Comparison of ENCODE assay signal across 1 cellular context in the genomic region with DNA sequence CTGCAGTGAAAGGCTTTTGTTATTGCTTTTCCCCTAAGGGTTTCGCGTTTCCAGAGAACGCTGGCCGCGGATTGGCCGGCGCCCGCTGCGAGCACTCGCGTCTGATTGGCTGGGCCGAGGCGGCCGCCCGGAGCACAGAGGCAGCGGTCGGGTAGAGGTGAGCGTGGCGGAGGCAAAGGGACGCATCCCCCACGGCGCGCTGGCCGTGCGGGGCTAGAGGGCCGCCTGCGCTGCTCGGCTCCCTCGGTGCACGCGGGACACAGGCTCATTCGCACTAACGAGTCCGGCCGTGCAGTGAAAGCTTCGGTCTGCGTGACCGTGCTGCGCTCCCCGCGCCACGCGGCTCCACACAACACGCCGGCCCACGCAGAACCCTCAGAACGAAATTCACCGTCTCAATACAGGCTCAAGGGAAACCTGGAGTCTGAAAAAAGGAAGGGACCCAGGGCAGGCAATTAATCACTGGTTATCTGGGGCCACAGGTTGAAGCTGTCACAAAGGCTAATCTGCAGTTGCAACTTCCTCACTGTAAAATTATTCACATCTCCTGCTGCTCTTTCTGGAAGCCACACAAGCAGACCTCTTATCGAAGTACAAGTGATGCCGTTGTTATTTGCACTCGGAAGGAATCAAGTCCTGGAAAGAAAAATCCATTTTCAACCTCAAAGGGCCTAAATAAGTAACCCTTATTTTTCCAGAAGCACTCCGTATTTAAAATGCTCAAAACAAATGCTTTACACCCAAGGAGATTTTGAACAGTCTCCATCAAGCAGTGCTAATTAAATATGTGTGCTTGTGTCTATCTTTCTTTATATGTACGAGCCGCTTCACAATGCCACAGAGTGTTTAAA.
A peak's percentile ranks its signal among the peaks of the same experiment; 100 is the strongest.
TF ChIP-seq lines count a peak whose summit lies in the region.

No MANE protein-coding gene starts in this region.

TF ChIP-seq in HepG2, 621 proteins besides CTCF, POLR2A, EP300 and RAD21 (continued from another document and continues in another):
- TF ChIP-seq, protein P1, sequence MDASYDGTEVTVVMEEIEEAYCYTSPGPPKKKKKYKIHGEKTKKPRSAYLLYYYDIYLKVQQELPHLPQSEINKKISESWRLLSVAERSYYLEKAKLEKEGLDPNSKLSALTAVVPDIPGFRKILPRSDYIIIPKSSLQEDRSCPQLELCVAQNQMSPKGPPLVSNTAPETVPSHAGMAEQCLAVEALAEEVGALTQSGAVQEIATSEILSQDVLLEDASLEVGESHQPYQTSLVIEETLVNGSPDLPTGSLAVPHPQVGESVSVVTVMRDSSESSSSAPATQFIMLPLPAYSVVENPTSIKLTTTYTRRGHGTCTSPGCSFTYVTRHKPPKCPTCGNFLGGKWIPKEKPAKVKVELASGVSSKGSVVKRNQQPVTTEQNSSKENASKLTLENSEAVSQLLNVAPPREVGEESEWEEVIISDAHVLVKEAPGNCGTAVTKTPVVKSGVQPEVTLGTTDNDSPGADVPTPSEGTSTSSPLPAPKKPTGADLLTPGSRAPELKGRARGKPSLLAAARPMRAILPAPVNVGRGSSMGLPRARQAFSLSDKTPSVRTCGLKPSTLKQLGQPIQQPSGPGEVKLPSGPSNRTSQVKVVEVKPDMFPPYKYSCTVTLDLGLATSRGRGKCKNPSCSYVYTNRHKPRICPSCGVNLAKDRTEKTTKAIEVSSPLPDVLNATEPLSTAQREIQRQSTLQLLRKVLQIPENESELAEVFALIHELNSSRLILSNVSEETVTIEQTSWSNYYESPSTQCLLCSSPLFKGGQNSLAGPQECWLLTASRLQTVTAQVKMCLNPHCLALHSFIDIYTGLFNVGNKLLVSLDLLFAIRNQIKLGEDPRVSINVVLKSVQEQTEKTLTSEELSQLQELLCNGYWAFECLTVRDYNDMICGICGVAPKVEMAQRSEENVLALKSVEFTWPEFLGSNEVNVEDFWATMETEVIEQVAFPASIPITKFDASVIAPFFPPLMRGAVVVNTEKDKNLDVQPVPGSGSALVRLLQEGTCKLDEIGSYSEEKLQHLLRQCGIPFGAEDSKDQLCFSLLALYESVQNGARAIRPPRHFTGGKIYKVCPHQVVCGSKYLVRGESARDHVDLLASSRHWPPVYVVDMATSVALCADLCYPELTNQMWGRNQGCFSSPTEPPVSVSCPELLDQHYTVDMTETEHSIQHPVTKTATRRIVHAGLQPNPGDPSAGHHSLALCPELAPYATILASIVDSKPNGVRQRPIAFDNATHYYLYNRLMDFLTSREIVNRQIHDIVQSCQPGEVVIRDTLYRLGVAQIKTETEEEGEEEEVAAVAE (CRISPR knock-in tag; IDR thresholded peaks at IDR 0.05; ENCODE audit: borderline replicate concordance) = no peak
- TF ChIP-seq, protein P2, sequence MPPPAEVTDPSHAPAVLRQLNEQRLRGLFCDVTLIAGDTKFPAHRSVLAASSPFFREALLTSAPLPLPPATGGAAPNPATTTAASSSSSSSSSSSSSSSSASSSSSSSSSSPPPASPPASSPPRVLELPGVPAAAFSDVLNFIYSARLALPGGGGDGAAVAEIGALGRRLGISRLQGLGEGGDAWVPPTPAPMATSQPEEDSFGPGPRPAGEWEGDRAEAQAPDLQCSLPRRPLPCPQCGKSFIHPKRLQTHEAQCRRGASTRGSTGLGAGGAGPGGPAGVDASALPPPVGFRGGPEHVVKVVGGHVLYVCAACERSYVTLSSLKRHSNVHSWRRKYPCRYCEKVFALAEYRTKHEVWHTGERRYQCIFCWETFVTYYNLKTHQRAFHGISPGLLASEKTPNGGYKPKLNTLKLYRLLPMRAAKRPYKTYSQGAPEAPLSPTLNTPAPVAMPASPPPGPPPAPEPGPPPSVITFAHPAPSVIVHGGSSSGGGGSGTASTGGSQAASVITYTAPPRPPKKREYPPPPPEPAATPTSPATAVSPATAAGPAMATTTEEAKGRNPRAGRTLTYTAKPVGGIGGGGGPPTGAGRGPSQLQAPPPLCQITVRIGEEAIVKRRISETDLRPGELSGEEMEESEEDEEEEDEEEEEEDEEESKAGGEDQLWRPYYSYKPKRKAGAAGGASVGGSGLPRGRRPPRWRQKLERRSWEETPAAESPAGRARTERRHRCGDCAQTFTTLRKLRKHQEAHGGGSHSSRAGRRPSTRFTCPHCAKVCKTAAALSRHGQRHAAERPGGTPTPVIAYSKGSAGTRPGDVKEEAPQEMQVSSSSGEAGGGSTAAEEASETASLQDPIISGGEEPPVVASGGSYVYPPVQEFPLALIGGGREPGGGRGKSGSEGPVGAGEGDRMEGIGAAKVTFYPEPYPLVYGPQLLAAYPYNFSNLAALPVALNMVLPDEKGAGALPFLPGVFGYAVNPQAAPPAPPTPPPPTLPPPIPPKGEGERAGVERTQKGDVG (CRISPR knock-in tag; IDR thresholded peaks at IDR 0.05; ENCODE audit: borderline replicate concordance) = no peak
- no peak; the same call in 1 of the 2 replicates for TF ChIP-seq STAG1 (CRISPR knock-in tag; IDR thresholded peaks at IDR 0.05)
- TF ChIP-seq CCAR2 (optimal IDR thresholded peaks at IDR 0.05; ENCODE audit: low read depth, low read length) = no peak
- TF ChIP-seq, protein P3, sequence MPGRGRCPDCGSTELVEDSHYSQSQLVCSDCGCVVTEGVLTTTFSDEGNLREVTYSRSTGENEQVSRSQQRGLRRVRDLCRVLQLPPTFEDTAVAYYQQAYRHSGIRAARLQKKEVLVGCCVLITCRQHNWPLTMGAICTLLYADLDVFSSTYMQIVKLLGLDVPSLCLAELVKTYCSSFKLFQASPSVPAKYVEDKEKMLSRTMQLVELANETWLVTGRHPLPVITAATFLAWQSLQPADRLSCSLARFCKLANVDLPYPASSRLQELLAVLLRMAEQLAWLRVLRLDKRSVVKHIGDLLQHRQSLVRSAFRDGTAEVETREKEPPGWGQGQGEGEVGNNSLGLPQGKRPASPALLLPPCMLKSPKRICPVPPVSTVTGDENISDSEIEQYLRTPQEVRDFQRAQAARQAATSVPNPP (CRISPR knock-in tag; IDR thresholded peaks at IDR 0.05) = no peak
- TF ChIP-seq, protein P4, sequence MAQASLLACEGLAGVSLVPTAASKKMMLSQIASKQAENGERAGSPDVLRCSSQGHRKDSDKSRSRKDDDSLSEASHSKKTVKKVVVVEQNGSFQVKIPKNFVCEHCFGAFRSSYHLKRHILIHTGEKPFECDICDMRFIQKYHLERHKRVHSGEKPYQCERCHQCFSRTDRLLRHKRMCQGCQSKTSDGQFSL (CRISPR knock-in tag; IDR thresholded peaks at IDR 0.05) = no peak
- TF ChIP-seq, protein P5, sequence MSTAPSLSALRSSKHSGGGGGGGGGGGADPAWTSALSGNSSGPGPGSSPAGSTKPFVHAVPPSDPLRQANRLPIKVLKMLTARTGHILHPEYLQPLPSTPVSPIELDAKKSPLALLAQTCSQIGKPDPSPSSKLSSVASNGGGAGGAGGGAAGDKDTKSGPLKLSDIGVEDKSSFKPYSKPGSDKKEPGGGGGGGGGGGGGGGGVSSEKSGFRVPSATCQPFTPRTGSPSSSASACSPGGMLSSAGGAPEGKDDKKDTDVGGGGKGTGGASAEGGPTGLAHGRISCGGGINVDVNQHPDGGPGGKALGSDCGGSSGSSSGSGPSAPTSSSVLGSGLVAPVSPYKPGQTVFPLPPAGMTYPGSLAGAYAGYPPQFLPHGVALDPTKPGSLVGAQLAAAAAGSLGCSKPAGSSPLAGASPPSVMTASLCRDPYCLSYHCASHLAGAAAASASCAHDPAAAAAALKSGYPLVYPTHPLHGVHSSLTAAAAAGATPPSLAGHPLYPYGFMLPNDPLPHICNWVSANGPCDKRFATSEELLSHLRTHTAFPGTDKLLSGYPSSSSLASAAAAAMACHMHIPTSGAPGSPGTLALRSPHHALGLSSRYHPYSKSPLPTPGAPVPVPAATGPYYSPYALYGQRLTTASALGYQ (CRISPR knock-in tag; IDR thresholded peaks at IDR 0.05) = no peak
- no peak for TF ChIP-seq CENPX (CRISPR knock-in tag; IDR thresholded peaks at IDR 0.05)
- no peak for TF ChIP-seq MAFK (conservative IDR thresholded peaks at IDR 0.05 in 1 of 2, IDR thresholded peaks at IDR 0.05 in 1 of 2; ENCODE audit: low read length in 2 of 2)
- TF ChIP-seq, protein P6, sequence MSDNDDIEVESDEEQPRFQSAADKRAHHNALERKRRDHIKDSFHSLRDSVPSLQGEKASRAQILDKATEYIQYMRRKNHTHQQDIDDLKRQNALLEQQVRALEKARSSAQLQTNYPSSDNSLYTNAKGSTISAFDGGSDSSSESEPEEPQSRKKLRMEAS (IDR thresholded peaks at IDR 0.05) = peak; percentile 82
- no peak for TF ChIP-seq ZC3H4 (CRISPR knock-in tag; IDR thresholded peaks at IDR 0.05; ENCODE audit: borderline replicate concordance)
- TF ChIP-seq, protein P7, sequence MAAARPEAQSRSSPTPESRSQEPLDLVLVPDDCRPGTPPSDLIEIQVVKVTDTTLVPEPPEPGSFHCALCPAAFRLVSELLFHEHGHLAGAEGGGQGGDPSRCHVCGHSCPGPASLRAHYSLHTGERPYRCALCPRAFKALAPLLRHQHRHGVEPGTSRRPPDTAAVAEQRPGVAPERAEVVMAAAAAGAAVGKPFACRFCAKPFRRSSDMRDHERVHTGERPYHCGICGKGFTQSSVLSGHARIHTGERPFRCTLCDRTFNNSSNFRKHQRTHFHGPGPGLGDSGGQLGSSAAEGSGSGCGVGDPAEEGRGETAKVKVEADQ (CRISPR knock-in tag; IDR thresholded peaks at IDR 0.05; ENCODE audit: borderline replicate concordance) = no peak
- TF ChIP-seq, protein P8, sequence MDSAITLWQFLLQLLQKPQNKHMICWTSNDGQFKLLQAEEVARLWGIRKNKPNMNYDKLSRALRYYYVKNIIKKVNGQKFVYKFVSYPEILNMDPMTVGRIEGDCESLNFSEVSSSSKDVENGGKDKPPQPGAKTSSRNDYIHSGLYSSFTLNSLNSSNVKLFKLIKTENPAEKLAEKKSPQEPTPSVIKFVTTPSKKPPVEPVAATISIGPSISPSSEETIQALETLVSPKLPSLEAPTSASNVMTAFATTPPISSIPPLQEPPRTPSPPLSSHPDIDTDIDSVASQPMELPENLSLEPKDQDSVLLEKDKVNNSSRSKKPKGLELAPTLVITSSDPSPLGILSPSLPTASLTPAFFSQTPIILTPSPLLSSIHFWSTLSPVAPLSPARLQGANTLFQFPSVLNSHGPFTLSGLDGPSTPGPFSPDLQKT (CRISPR knock-in tag; IDR thresholded peaks at IDR 0.05; ENCODE audit: borderline replicate concordance) = no peak
- TF ChIP-seq, protein P9, sequence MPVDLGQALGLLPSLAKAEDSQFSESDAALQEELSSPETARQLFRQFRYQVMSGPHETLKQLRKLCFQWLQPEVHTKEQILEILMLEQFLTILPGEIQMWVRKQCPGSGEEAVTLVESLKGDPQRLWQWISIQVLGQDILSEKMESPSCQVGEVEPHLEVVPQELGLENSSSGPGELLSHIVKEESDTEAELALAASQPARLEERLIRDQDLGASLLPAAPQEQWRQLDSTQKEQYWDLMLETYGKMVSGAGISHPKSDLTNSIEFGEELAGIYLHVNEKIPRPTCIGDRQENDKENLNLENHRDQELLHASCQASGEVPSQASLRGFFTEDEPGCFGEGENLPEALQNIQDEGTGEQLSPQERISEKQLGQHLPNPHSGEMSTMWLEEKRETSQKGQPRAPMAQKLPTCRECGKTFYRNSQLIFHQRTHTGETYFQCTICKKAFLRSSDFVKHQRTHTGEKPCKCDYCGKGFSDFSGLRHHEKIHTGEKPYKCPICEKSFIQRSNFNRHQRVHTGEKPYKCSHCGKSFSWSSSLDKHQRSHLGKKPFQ (CRISPR knock-in tag; IDR thresholded peaks at IDR 0.05; ENCODE audit: insufficient replicate concordance) = no peak
- TF ChIP-seq, protein P10, sequence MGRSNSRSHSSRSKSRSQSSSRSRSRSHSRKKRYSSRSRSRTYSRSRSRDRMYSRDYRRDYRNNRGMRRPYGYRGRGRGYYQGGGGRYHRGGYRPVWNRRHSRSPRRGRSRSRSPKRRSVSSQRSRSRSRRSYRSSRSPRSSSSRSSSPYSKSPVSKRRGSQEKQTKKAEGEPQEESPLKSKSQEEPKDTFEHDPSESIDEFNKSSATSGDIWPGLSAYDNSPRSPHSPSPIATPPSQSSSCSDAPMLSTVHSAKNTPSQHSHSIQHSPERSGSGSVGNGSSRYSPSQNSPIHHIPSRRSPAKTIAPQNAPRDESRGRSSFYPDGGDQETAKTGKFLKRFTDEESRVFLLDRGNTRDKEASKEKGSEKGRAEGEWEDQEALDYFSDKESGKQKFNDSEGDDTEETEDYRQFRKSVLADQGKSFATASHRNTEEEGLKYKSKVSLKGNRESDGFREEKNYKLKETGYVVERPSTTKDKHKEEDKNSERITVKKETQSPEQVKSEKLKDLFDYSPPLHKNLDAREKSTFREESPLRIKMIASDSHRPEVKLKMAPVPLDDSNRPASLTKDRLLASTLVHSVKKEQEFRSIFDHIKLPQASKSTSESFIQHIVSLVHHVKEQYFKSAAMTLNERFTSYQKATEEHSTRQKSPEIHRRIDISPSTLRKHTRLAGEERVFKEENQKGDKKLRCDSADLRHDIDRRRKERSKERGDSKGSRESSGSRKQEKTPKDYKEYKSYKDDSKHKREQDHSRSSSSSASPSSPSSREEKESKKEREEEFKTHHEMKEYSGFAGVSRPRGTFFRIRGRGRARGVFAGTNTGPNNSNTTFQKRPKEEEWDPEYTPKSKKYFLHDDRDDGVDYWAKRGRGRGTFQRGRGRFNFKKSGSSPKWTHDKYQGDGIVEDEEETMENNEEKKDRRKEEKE (IDR thresholded peaks at IDR 0.05) = no peak
- no peak for TF ChIP-seq ATAD3A (CRISPR knock-in tag; IDR thresholded peaks at IDR 0.05)
- TF ChIP-seq SIN3B (IDR thresholded peaks at IDR 0.05; ENCODE audit: low read length) = no peak
- TF ChIP-seq ZFP62 (CRISPR knock-in tag; IDR thresholded peaks at IDR 0.05) = no peak
- TF ChIP-seq, protein P11, sequence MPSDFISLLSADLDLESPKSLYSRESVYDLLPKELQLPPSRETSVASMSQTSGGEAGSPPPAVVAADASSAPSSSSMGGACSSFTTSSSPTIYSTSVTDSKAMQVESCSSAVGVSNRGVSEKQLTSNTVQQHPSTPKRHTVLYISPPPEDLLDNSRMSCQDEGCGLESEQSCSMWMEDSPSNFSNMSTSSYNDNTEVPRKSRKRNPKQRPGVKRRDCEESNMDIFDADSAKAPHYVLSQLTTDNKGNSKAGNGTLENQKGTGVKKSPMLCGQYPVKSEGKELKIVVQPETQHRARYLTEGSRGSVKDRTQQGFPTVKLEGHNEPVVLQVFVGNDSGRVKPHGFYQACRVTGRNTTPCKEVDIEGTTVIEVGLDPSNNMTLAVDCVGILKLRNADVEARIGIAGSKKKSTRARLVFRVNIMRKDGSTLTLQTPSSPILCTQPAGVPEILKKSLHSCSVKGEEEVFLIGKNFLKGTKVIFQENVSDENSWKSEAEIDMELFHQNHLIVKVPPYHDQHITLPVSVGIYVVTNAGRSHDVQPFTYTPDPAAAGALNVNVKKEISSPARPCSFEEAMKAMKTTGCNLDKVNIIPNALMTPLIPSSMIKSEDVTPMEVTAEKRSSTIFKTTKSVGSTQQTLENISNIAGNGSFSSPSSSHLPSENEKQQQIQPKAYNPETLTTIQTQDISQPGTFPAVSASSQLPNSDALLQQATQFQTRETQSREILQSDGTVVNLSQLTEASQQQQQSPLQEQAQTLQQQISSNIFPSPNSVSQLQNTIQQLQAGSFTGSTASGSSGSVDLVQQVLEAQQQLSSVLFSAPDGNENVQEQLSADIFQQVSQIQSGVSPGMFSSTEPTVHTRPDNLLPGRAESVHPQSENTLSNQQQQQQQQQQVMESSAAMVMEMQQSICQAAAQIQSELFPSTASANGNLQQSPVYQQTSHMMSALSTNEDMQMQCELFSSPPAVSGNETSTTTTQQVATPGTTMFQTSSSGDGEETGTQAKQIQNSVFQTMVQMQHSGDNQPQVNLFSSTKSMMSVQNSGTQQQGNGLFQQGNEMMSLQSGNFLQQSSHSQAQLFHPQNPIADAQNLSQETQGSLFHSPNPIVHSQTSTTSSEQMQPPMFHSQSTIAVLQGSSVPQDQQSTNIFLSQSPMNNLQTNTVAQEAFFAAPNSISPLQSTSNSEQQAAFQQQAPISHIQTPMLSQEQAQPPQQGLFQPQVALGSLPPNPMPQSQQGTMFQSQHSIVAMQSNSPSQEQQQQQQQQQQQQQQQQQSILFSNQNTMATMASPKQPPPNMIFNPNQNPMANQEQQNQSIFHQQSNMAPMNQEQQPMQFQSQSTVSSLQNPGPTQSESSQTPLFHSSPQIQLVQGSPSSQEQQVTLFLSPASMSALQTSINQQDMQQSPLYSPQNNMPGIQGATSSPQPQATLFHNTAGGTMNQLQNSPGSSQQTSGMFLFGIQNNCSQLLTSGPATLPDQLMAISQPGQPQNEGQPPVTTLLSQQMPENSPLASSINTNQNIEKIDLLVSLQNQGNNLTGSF (CRISPR knock-in tag; IDR thresholded peaks at IDR 0.05) = peak; percentile 67; the same call in 1 of the 2 replicates
- no peak for TF ChIP-seq ZNF530 (CRISPR knock-in tag; IDR thresholded peaks at IDR 0.05; ENCODE audit: low read depth)
- TF ChIP-seq XBP1 (CRISPR knock-in tag; IDR thresholded peaks at IDR 0.05) = no peak
- no peak for TF ChIP-seq MED13 (CRISPR knock-in tag; IDR thresholded peaks at IDR 0.05)
